ENCODE assay signal across 18 cellular contexts in the genomic region with DNA sequence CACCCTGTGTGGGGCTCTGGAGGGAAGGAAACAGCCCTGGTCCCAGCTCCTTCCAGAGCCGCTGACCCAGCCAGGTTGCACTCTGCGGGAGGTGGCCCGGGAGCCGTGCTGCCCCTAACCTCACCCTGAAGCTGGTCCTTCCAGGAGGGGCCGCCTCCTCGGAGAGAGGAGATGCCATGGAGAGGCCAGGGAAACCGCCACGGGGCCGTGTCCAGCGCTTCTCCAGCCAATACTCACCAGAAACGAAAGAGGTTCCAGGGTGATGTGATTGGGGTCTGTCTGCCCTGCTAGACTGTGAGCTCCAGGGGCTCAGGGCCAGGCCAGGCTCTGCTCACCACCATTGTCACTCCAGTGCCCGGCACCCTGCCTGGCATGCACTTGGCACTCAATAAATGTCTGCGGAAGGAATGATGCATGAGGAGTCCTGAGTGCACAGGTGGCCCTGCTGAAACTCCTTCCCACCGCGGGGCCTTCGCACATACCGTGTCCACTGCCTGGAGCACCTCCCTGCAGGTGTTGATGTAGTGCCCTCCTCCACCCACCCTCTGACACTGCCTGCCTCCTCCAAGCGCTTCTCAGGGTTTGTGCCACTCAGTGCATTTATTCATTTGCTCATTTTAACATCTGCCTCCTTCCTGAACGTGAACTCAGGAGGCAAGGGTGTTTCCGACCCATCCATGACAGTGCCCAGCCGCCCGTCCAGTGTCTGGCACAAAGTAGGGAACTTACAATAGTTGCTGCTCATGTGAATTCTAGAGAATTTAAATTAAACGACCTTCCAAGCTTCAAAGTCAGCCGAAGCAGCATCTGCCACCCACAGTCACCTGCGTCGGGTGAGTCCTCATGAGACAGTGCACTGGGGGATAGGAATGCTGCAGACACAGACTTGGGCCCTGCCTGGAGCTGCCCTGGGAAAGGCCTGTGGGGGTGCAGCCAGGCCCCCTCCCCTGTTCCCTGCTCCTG. TPM values are rescaled to one million over a fixed set of nuclear protein-coding genes. Genes with fewer than 3 reads are reported as not detected.
DNase-seq lines count a peak whose midpoint lies in the region; ATAC-seq, FAIRE-seq and TF ChIP-seq lines count a peak whose summit lies in the region.
"Had no signal": no experiment of that assay in that cellular context is flagged by ENCODE, and none has a peak within 500 bp of the region (broad histone marks: within the 10 kb centered on the region; RNA-seq: fewer than 3 reads in every experiment).

No MANE protein-coding gene starts in this region.

- peak overlapping the region; percentile 25 for H3K27ac Mint-ChIP-seq in activated CD4-positive, alpha-beta T cell treated with anti-CD3 and anti-CD28 coated beads, Interleukin-2, amount 10 ng/mL, durations not matched to agents 7 days and 5 days
- no peak overlapping the region for H3K27ac Mint-ChIP-seq in stimulated activated effector memory CD8-positive, alpha-beta T cell treated with anti-CD3 and anti-CD28 coated beads, Interleukin-12 subunit alpha, Interleukin-12 subunit beta, amount 100 ng/mL, for 72 hours
- H3K27ac Mint-ChIP-seq: CD8-positive, alpha-beta T cell had no signal

- CTCF ChIA-PET in activated CD4-positive, alpha-beta T cell treated with anti-CD3 and anti-CD28 coated beads, Interleukin-2, amount 10 ng/mL, durations not matched to agents 7 days and 5 days (lab: Charles Lee), result no interaction called here
- CTCF ChIA-PET in K562 (lab: Yijun Ruan, JAX; ENCODE audit: low intra/inter-chr PET ratio), result no interaction called here

- no peak for TF ChIP-seq RAD21 in K562 (CRISPR knock-in tag; conservative IDR thresholded peaks at IDR 0.05 in 1 of 2, IDR thresholded peaks at IDR 0.05 in 1 of 2)

- in situ Hi-C loops in K562 (cut with MboI), result no loop called here
- in situ Hi-C loops in ACHN (cut with HindIII; ENCODE audit: low pct_ligation_motif_present, low pct_unique_long_range_greater_than_20kb, low sequenced_read_pairs), result no loop called here

- H3K4me1 ChIP-seq in BLaER1, result peaks cover 82% of the 10 kb centered on the region
- peaks cover 27 to 37% of the 10 kb centered on the region in 2 experiments; a peak in 4 of 5 replicates for H3K4me1 ChIP-seq in K562 (replicated peaks in 1 of 2; ENCODE audit: control insufficient read depth in 2 of 2, insufficient read depth in 2 of 2, low read length in 2 of 2)
- no peaks in the 10 kb centered on the region for H3K4me1 ChIP-seq in foreskin keratinocyte
- H3K4me1 ChIP-seq: Peyer's patch had no signal

- H3K9ac ChIP-seq in BLaER1 (peak overlapping the region; percentile 40; the same call in 1 of the 2 replicates), K562 (ENCODE audit: insufficient read depth in 1 of 2, low read depth in 2 of 2, low read length in 2 of 2) (peak overlapping the region in 1 of 2 experiments; percentile 89; a peak in 3 of 4 replicates)
- H3K9ac ChIP-seq: GM23248 had no signal

- ATAC-seq in K562 (no peak), foreskin keratinocyte (no peak)
- peak; percentile 9 for ATAC-seq in stimulated activated effector memory CD8-positive, alpha-beta T cell treated with anti-CD3 and anti-CD28 coated beads, Interleukin-12 subunit alpha, Interleukin-12 subunit beta, amount 100 ng/mL, for 72 hours
- ATAC-seq: CD8-positive, alpha-beta T cell; HCT116 had no signal

- H3K4me2 ChIP-seq in BLaER1, result peak overlapping the region; percentile 81
- no peak overlapping the region; the same call in 1 of the 2 replicates for H3K4me2 ChIP-seq in K562 (ENCODE audit: insufficient read depth, low read length)

- no peak for FAIRE-seq in K562 (lab: Jason Lieb, UNC)
- FAIRE-seq: GM12878, GM19239 had no signal

- H3K4me1 Mint-ChIP-seq in activated CD4-positive, alpha-beta T cell treated with anti-CD3 and anti-CD28 coated beads, Interleukin-2, amount 10 ng/mL, durations not matched to agents 7 days and 5 days, result peaks cover 38% of the 10 kb centered on the region
- H3K4me1 Mint-ChIP-seq in stimulated activated effector memory CD8-positive, alpha-beta T cell treated with anti-CD3 and anti-CD28 coated beads, Interleukin-12 subunit alpha, Interleukin-12 subunit beta, amount 100 ng/mL, for 72 hours, result peaks cover 24% of the 10 kb centered on the region

- intact Hi-C loops in K562 (cut with micrococcal nuclease), result loop anchor here (5.0 kb wide), 1 partner anchor 39 kb away; no protein-coding TSS in a partner anchor

- H3K36me3 ChIP-seq in BLaER1 (no peaks in the 10 kb centered on the region), K562 (ENCODE audit: control insufficient read depth, insufficient read depth, low read length) (no peaks in the 10 kb centered on the region)
- H3K36me3 ChIP-seq: Peyer's patch had no signal

- H3K79me2 ChIP-seq in K562 (ENCODE audit: control insufficient read depth, insufficient read depth, low read length), result no peaks in the 10 kb centered on the region

- no peaks in the 10 kb centered on the region for H3K9me1 ChIP-seq in K562 (ENCODE audit: control insufficient read depth, insufficient read depth, low read length)

- H3K4me3 ChIP-seq in BLaER1 (no peak overlapping the region), K562 (no peak overlapping the region)
- H3K4me3 ChIP-seq: GM12878, GM23248, Peyer's patch had no signal

- TF ChIP-seq CTCF in K562 (IDR thresholded peaks at IDR 0.05 in 2 of 3, conservative IDR thresholded peaks at IDR 0.05 in 1 of 3; ENCODE audit: insufficient read depth in 2 of 3, low read depth in 1 of 3, low read length in 3 of 3) (no peak), foreskin keratinocyte (conservative IDR thresholded peaks at IDR 0.05) (no peak)

- TF ChIP-seq POLR2A in K562 (conservative IDR thresholded peaks at IDR 0.05), result no peak

- no peak overlapping the region for H3K4me3 Mint-ChIP-seq in activated CD4-positive, alpha-beta T cell treated with anti-CD3 and anti-CD28 coated beads, Interleukin-2, amount 10 ng/mL, durations not matched to agents 7 days and 5 days
- H3K4me3 Mint-ChIP-seq in stimulated activated effector memory CD8-positive, alpha-beta T cell treated with anti-CD3 and anti-CD28 coated beads, Interleukin-12 subunit alpha, Interleukin-12 subunit beta, amount 100 ng/mL, for 72 hours, result no peak overlapping the region
- H3K4me3 Mint-ChIP-seq: CD8-positive, alpha-beta T cell had no signal

- WGBS in K562 (ENCODE audit: insufficient coverage, low coverage, missing lambda C conversion rate), result 77% methylated on average over 23 of the region's 26 CpGs

- POLR2A ChIA-PET in activated CD4-positive, alpha-beta T cell treated with anti-CD3 and anti-CD28 coated beads, Interleukin-2, amount 10 ng/mL, durations not matched to agents 7 days and 5 days (lab: Charles Lee), result no interaction called here
- POLR2A ChIA-PET in K562 (lab: Yijun Ruan, JAX), result interaction anchor here (0.6 to 1.8 kb wide), 2 partner anchors 10 to 29 kb away, joined by 3 to 4 read pairs; no protein-coding TSS in a partner anchor

- no peak for TF ChIP-seq EP300 in K562 (IDR thresholded peaks at IDR 0.05; ENCODE audit: low read length)

- no peaks in the 10 kb centered on the region for H3K9me3 ChIP-seq in BLaER1
- H3K9me3 ChIP-seq in K562 (replicated peaks; ENCODE audit: control insufficient read depth, insufficient read depth, low read depth, low read length), result no peaks in the 10 kb centered on the region
- H3K9me3 ChIP-seq: Peyer's patch had no signal

- peaks cover 4% of the 10 kb centered on the region for H3K27me3 Mint-ChIP-seq in activated CD4-positive, alpha-beta T cell treated with anti-CD3 and anti-CD28 coated beads, Interleukin-2, amount 10 ng/mL, durations not matched to agents 7 days and 5 days

- H2AFZ ChIP-seq in K562 (ENCODE audit: low read depth, low read length), result peak overlapping the region; percentile 96
- H2AFZ ChIP-seq: GM23248 had no signal

- H4K20me1 ChIP-seq in BLaER1, result no peaks in the 10 kb centered on the region
- H4K20me1 ChIP-seq in K562 (replicated peaks; ENCODE audit: control insufficient read depth, insufficient read depth, low read length), result no peaks in the 10 kb centered on the region

- no peaks in the 10 kb centered on the region for H3K27me3 ChIP-seq in BLaER1
- H3K27me3 ChIP-seq in K562 (ENCODE audit: control insufficient read depth in 2 of 2, insufficient read depth in 2 of 2, low read length in 2 of 2), result no peaks in the 10 kb centered on the region
- H3K27me3 ChIP-seq in foreskin keratinocyte, result peaks cover 43% of the 10 kb centered on the region
- H3K27me3 ChIP-seq: Peyer's patch had no signal

- peak overlapping the region; percentile 72 for H3K27ac ChIP-seq in BLaER1
- H3K27ac ChIP-seq in K562 (ENCODE audit: extremely low read depth, low read depth, low read length), result no peak overlapping the region
- H3K27ac ChIP-seq in foreskin keratinocyte, result no peak overlapping the region
- H3K27ac ChIP-seq: GM23248, Peyer's patch had no signal

- H3K9me3 Mint-ChIP-seq in activated CD4-positive, alpha-beta T cell treated with anti-CD3 and anti-CD28 coated beads, Interleukin-2, amount 10 ng/mL, durations not matched to agents 7 days and 5 days, result no peaks in the 10 kb centered on the region
- H3K9me3 Mint-ChIP-seq in stimulated activated effector memory CD8-positive, alpha-beta T cell treated with anti-CD3 and anti-CD28 coated beads, Interleukin-12 subunit alpha, Interleukin-12 subunit beta, amount 100 ng/mL, for 72 hours, result no peaks in the 10 kb centered on the region
- H3K9me3 Mint-ChIP-seq: CD8-positive, alpha-beta T cell had no signal

- DNase-seq in activated CD4-positive, alpha-beta T cell treated with anti-CD3 and anti-CD28 coated beads, Interleukin-2, amount 10 ng/mL, durations not matched to agents 7 days and 5 days, result no peak
- no peak for DNase-seq in activated CD4-positive, alpha-beta T cell treated with anti-CD3 and anti-CD28 coated beads for 1 hour
- DNase-seq in K562 (ENCODE audit: extremely low read depth in 1 of 4, low spot score in 3 of 4), result no peak
- no peak for DNase-seq in stimulated activated effector memory CD8-positive, alpha-beta T cell treated with anti-CD3 and anti-CD28 coated beads, Interleukin-12 subunit alpha, Interleukin-12 subunit beta, amount 100 ng/mL, for 72 hours (ENCODE audit: low spot score in 2 of 2)
- DNase-seq in A172 (ENCODE audit: low spot score), result no peak
- DNase-seq in ACHN, result no peak
- DNase-seq in foreskin keratinocyte, result no peak
- DNase-seq: 8988T; CD8-positive, alpha-beta T cell; GM23248; NCI-H1105; NCI-H2081 treated with DMSO at 0.1 percent for 48 hours; Peyer's patch; SHP77 treated with DMSO at 0.1 percent for 48 hours had no signal

- BruUV-seq in K562 (replicated peaks; lab: Mats Ljungman, UMichigan), result no TSS peak

- no peaks in the 10 kb centered on the region for H3K36me3 Mint-ChIP-seq in activated CD4-positive, alpha-beta T cell treated with anti-CD3 and anti-CD28 coated beads, Interleukin-2, amount 10 ng/mL, durations not matched to agents 7 days and 5 days (ENCODE audit: low read depth)
- H3K36me3 Mint-ChIP-seq in stimulated activated effector memory CD8-positive, alpha-beta T cell treated with anti-CD3 and anti-CD28 coated beads, Interleukin-12 subunit alpha, Interleukin-12 subunit beta, amount 100 ng/mL, for 72 hours, result peaks cover 4% of the 10 kb centered on the region
- H3K36me3 Mint-ChIP-seq: CD8-positive, alpha-beta T cell had no signal

RNA-seq across cellular contexts. Expression of gene RBM38, which starts 30.3 kb away (rescaled TPM):
- total RNA-seq in activated CD4-positive, alpha-beta T cell treated with anti-CD3 and anti-CD28 coated beads, Interleukin-2, amount 10 ng/mL, durations not matched to agents 7 days and 5 days, result 10 to 100 TPM; 97.3 to 98.8 TPM
- total RNA-seq in K562 (2011; cell fraction: chromatin; rRNA removed; ENCODE audit: low replicate concordance), result 13.6 and 33.0 TPM in 2 replicates
- total RNA-seq in K562 (2011; cell fraction: nucleolus; rRNA removed), result 29.3 and 29.4 TPM in 2 replicates
- 21.9 and 24.7 TPM in 2 replicates for total RNA-seq in K562 (2011; cell fraction: nucleoplasm; rRNA removed)
- total RNA-seq in K562 (2014; rRNA removed) (63.6 and 74.0 TPM in 2 replicates), K562 (2014; rRNA removed; fragmentation: Illumina TruSeq; extraction: Trizol) (10.9 and 12.3 TPM in 2 replicates), K562 (2015; rRNA removed; fragmentation: Illumina TruSeq; extraction: Trizol) (33.9 and 36.1 TPM in 2 replicates), K562 (2021) (82.4 and 83.4 TPM in 2 replicates), foreskin keratinocyte (16.7 and 18.0 TPM in 2 replicates)
- polyA plus RNA-seq in K562 (2011; rRNA removed) (31.9 and 33.2 TPM in 2 replicates), K562 (2014; fragmentation: Illumina TruSeq; extraction: Trizol) (22.5 and 55.0 TPM in 2 replicates), K562 (2014; fragmentation: Nextera tagmentation; extraction: Ambion mirVana) (under 1 TPM; 0.28 to 0.39 TPM), K562 (2014; rRNA removed) (79.6 and 84.1 TPM in 2 replicates), foreskin keratinocyte (18.0 and 21.2 TPM in 2 replicates)
- 44.2 and 145 TPM in 2 replicates for polyA plus RNA-seq in K562 (2011; cell fraction: cytosol; rRNA removed)
- 29.1 and 66.0 TPM in 2 replicates for polyA plus RNA-seq in K562 (2011; cell fraction: nucleus; rRNA removed)
- 54.8 and 56.8 TPM in 2 replicates for polyA plus RNA-seq in K562 (2012)
- 7.0 and 14.2 TPM in 2 replicates for polyA minus RNA-seq in K562 (2011; rRNA and poly(A)+ RNA removed)
- 35.7 and 38.9 TPM in 2 replicates for polyA minus RNA-seq in K562 (2011; cell fraction: cytosol; rRNA and poly(A)+ RNA removed)
- 8.0 and 10.9 TPM in 2 replicates for polyA minus RNA-seq in K562 (2011; cell fraction: nucleus; rRNA and poly(A)+ RNA removed)
- total RNA-seq in A172 (2014; rRNA removed; shearing (Covaris generic)), result 41.4 and 53.5 TPM in 2 replicates
